31 cellular contexts compared by ENCODE assay signal in genomic region chr13:49457221-49457620, GRCh38. TPM values are rescaled to one million over a fixed set of nuclear protein-coding genes. Genes with fewer than 3 reads are reported as not detected.
DNase-seq lines count a peak whose midpoint lies in the region; ATAC-seq, FAIRE-seq and TF ChIP-seq lines count a peak whose summit lies in the region.
"Had no signal": no experiment of that assay in that cellular context is flagged by ENCODE, and none has a peak within 500 bp of the region (broad histone marks: within the 10 kb centered on the region; RNA-seq: fewer than 3 reads in every experiment).

No MANE protein-coding gene starts in this region.

- H3K4me2 ChIP-seq in GM23248 (ENCODE audit: unreplicated experiment) (peak overlapping the region; percentile 32), PC-9 (no peak overlapping the region)

- no TSS peak for BruUV-seq in PC-9 (replicated peaks; lab: Mats Ljungman, UMichigan)

- H3K4me3 ChIP-seq in GM23248 (no peak overlapping the region), choroid plexus epithelial cell (ENCODE audit: low read depth, low read length) (no peak overlapping the region), kidney (ENCODE audit: low read length in 2 of 2) (no peak overlapping the region), PC-9 (no peak overlapping the region)
- H3K4me3 ChIP-seq: ascending aorta, skin epidermis, upper lobe of left lung had no signal

- peaks cover 21% of the 10 kb centered on the region; the same call in 1 of the 2 replicates for H3F3A ChIP-seq in GM23248 (ENCODE audit: insufficient read depth)
- no peaks in the 10 kb centered on the region for H3F3A ChIP-seq in PC-9 (ENCODE audit: insufficient read depth, low read depth)

- H3K9me3 ChIP-seq in GM23248 (ENCODE audit: low read depth) (no peaks in the 10 kb centered on the region), kidney (ENCODE audit: control insufficient read depth in 1 of 2, low read length in 2 of 2) (no peaks in the 10 kb centered on the region), PC-9 (ENCODE audit: insufficient read depth, low read depth) (no peaks in the 10 kb centered on the region; the same call in 1 of the 2 replicates)
- H3K9me3 ChIP-seq: ascending aorta, upper lobe of left lung had no signal

- intact Hi-C loops in kidney (cut with DNase I) = no loop called here
- intact Hi-C loops in PC-9 (cut with micrococcal nuclease; ENCODE audit: unreplicated experiment) = no loop called here

- no peaks in the 10 kb centered on the region for H4K20me1 ChIP-seq in GM23248 (ENCODE audit: insufficient read depth)
- no peaks in the 10 kb centered on the region for H4K20me1 ChIP-seq in PC-9 (ENCODE audit: insufficient read depth)

- H3K4me1 ChIP-seq in GM23248 (ENCODE audit: insufficient read depth) (peaks cover 32% of the 10 kb centered on the region), kidney (ENCODE audit: control insufficient read depth in 1 of 2, insufficient read depth in 1 of 2, low read depth in 1 of 2, low read length in 2 of 2) (peaks cover 0 to 4% of the 10 kb centered on the region in 2 donors), PC-9 (replicated peaks; ENCODE audit: insufficient read depth) (no peaks in the 10 kb centered on the region)

- H2AFZ ChIP-seq in GM23248 = no peak overlapping the region
- no peak overlapping the region for H2AFZ ChIP-seq in PC-9

- H3K9me2 ChIP-seq in GM23248 (ENCODE audit: insufficient read depth) (no peaks in the 10 kb centered on the region), PC-9 (ENCODE audit: insufficient read depth) (no peaks in the 10 kb centered on the region)

- H3K27ac ChIP-seq in GM23248 (0 out of 2 replicates have a peak overlapping the region, but pooled peaks have one; percentile 23), kidney (ENCODE audit: low read depth in 2 of 2, low read length in 2 of 2) (no peak overlapping the region), PC-9 (no peak overlapping the region)
- H3K27ac ChIP-seq: ascending aorta, skin epidermis, upper lobe of left lung had no signal

- 0 out of 2 replicates have a peak, but pooled peaks cover 3% of the 10 kb centered on the region for H3K36me3 ChIP-seq in GM23248 (ENCODE audit: low read depth)
- peaks cover 4 to 20% of the 10 kb centered on the region in 2 donors for H3K36me3 ChIP-seq in kidney (ENCODE audit: control insufficient read depth in 1 of 2, insufficient read depth in 2 of 2, low read length in 2 of 2)
- 0 out of 2 replicates have a peak, but pooled peaks cover 4% of the 10 kb centered on the region for H3K36me3 ChIP-seq in PC-9 (ENCODE audit: low read depth)

- no peak overlapping the region for H3K9ac ChIP-seq in GM23248
- no peak overlapping the region for H3K9ac ChIP-seq in kidney (ENCODE audit: low read length in 2 of 2)

- 26 to 27% methylated on average over 7 of the region's 7 CpGs for WGBS in GM23248 (ENCODE audit: low coverage in 1 of 2, low lambda C conversion rate in 2 of 2, missing lambda C conversion rate in 2 of 2), 2 experiments

- no peak for FAIRE-seq in kidney (lab: Jason Lieb, UNC)
- FAIRE-seq: HTR-8/SVneo had no signal

- CTCF ChIA-PET in PC-9 (lab: Charles Lee) = no interaction called here

- peak; percentile 30 for DNase-seq in AG09319 (ENCODE audit: extremely low read depth, low read depth)
- peak; percentile 49 for DNase-seq in GM23248
- peak; percentile 40 for DNase-seq in choroid plexus epithelial cell (ENCODE audit: low read depth)
- peak; percentile 58 for DNase-seq in kidney
- DNase-seq in PC-9 = no peak
- no peak for DNase-seq in epidermal melanocyte (ENCODE audit: insufficient read length, low spot score)
- DNase-seq: activated CD8-positive, alpha-beta memory T cell treated with anti-CD3 and anti-CD28 coated beads, Interleukin-2, amount 10 ng/mL, durations not matched to agents 7 days and 5 days; activated gamma-delta T cell; activated naive CD8-positive, alpha-beta T cell treated with anti-CD3 and anti-CD28 coated beads for 36 hours; activated T-cell treated with anti-CD3 and anti-CD28 coated beads, Interleukin-2, amount 50 U/mL, for 4 hours; caudate nucleus; cortex of kidney; GOT3; hippocampal formation; KBM-7; MM.1S; NCI-H1436 treated with DMSO at 0.1 percent for 48 hours; NCI-H345; NCI-H69; Right ventricle myocardium superior; stimulated activated naive B cell treated with anti-CD40 and anti-IgM and Interleukin-4, amounts not matched to agents 10 μg/mL and 1 μg/mL and 100 μg/mL, for 72 hours; substantia nigra; T-helper 2 cell had no signal

- no peak for ATAC-seq in GM19035 (IDR thresholded peaks at IDR 0.05; ENCODE audit: unreplicated experiment)
- ATAC-seq: activated CD8-positive, alpha-beta memory T cell treated with anti-CD3 and anti-CD28 coated beads, Interleukin-2, amount 10 ng/mL, durations not matched to agents 7 days and 5 days; activated T-cell treated with anti-CD3 and anti-CD28 coated beads, Interleukin-2, amount 50 U/mL, for 4 hours; esophagus mucosa; Panc1; stimulated activated naive B cell treated with anti-CD40 and anti-IgM and Interleukin-4, amounts not matched to agents 10 μg/mL and 1 μg/mL and 100 μg/mL, for 72 hours had no signal

- POLR2A ChIA-PET in PC-9 (lab: Charles Lee; ENCODE audit: unreplicated experiment) = no interaction called here

- H3K27me3 ChIP-seq in GM23248 (replicated peaks; ENCODE audit: insufficient read depth) = no peaks in the 10 kb centered on the region
- no peaks in the 10 kb centered on the region for H3K27me3 ChIP-seq in PC-9 (ENCODE audit: insufficient read depth, low read depth)
- H3K27me3 ChIP-seq: ascending aorta, upper lobe of left lung had no signal

- 0 out of 2 replicates have a peak, but pooled peaks cover 10% of the 10 kb centered on the region for H3K79me2 ChIP-seq in GM23248 (ENCODE audit: insufficient read depth)
- H3K79me2 ChIP-seq in PC-9 (ENCODE audit: low read depth) = no peaks in the 10 kb centered on the region

- in situ Hi-C loops in GM23248 (cut with MboI) = no loop called here

- no peak for TF ChIP-seq CTCF in AG09319 (IDR thresholded peaks at IDR 0.05; ENCODE audit: low read depth, low read length)
- no peak for TF ChIP-seq CTCF in choroid plexus epithelial cell (conservative IDR thresholded peaks at IDR 0.05; ENCODE audit: low read depth, low read length)
- no peak for TF ChIP-seq CTCF in kidney (IDR thresholded peaks at IDR 0.05; ENCODE audit: borderline replicate concordance, extremely low read depth, insufficient read depth)
- no peak for TF ChIP-seq CTCF in PC-9 (conservative IDR thresholded peaks at IDR 0.05)

RNA-seq across cellular contexts. Expression of gene SETDB2, which starts 13.1 kb away (rescaled TPM):
- 2.8 and 5.3 TPM in 2 replicates for total RNA-seq in GM23248 (2014; rRNA removed; shearing (Covaris generic))
- polyA plus RNA-seq in GM23248 (2016; fragmentation: Nextera tagmentation; extraction: Ambion mirVana) (5.1 and 5.7 TPM in 2 replicates), kidney (ENCODE audit: insufficient read depth, low read depth, low replicate concordance) (5.7 TPM)
- total RNA-seq in kidney (15.1 TPM), PC-9 (2021) (5.2 and 6.9 TPM in 2 replicates)

RNA-seq across cellular contexts. Expression of gene CAB39L, which starts 13.4 kb away (rescaled TPM):
- total RNA-seq in GM23248 (2014; rRNA removed; shearing (Covaris generic)) = 7.3 and 10.5 TPM in 2 replicates
- polyA plus RNA-seq in GM23248 (2016; fragmentation: Nextera tagmentation; extraction: Ambion mirVana) (6.1 and 7.0 TPM in 2 replicates), kidney (ENCODE audit: insufficient read depth, low read depth, low replicate concordance) (11.0 TPM)
- total RNA-seq in kidney (16.0 TPM), PC-9 (2021) (10.2 and 10.7 TPM in 2 replicates)

RNA-seq across cellular contexts. Expression of gene PHF11, which starts 38.5 kb away (rescaled TPM):
- total RNA-seq in GM23248 (2014; rRNA removed; shearing (Covaris generic)) = 13.4 and 16.9 TPM in 2 replicates
- 29.3 and 29.6 TPM in 2 replicates for polyA plus RNA-seq in GM23248 (2016; fragmentation: Nextera tagmentation; extraction: Ambion mirVana)
- total RNA-seq in kidney = 57.0 TPM
- polyA plus RNA-seq in kidney (ENCODE audit: insufficient read depth, low read depth, low replicate concordance) = 50.3 TPM
- total RNA-seq in PC-9 (2021) = 15.2 and 25.2 TPM in 2 replicates
- polyA plus RNA-seq: neural cell had no signal

Comparison
In these comparisons a context has a peak if more than half of its experiments do, and no peak if none do; other contexts are left out.
1. DNase-seq: peak in AG09319 (single experiment), GM23248 (single experiment), choroid plexus epithelial cell (single experiment) and kidney (single experiment); none in PC-9 (0 of 2) and epidermal melanocyte (single experiment).